Comparison of ENCODE assay signal across 18 cellular contexts in genomic region chr17:56185905-56186783, GRCh38. TPM values are rescaled to one million over a fixed set of nuclear protein-coding genes. Genes with fewer than 3 reads are reported as not detected.
DNase-seq lines count a peak whose midpoint lies in the region; ATAC-seq, FAIRE-seq and TF ChIP-seq lines count a peak whose summit lies in the region.
"Had no signal": no experiment of that assay in that cellular context is flagged by ENCODE, and none has a peak within 500 bp of the region (broad histone marks: within the 10 kb centered on the region; RNA-seq: fewer than 3 reads in every experiment).

No MANE protein-coding gene starts in this region.

- H3K79me2 ChIP-seq in hepatocyte: no peaks in the 10 kb centered on the region

- H3K9me3 ChIP-seq in hepatocyte (ENCODE audit: low read depth) (no peaks in the 10 kb centered on the region), heart right ventricle (no peaks in the 10 kb centered on the region)
- H3K9me3 ChIP-seq: lower lobe of right lung had no signal

- peak; percentile 11 for DNase-seq in ACHN
- DNase-seq in HTR-8/SVneo (ENCODE audit: insufficient read length, low spot score): peak; percentile 57
- peak; percentile 76 for DNase-seq in amniotic stem cell (lab: John Stamatoyannopoulos, UW)
- peak; percentile 27 for DNase-seq in hepatocyte (ENCODE audit: low spot score)
- no peak for DNase-seq in heart right ventricle
- no peak for DNase-seq in cortex of kidney (lab: John Stamatoyannopoulos, UW)
- DNase-seq in NOMO-1 treated with dmso at 0.1 percent for 144 hours (lab: John Stamatoyannopoulos, UW; ENCODE audit: unreplicated experiment): no peak
- no peak for DNase-seq in glutamatergic neuron
- DNase-seq: activated T-cell treated with anti-CD3 and anti-CD28 coated beads, Interleukin-2, amount 50 U/mL, for 1 hour; aorta; lower lobe of right lung; NCI-H1694; nucleus accumbens; SHP77 treated with DMSO at 0.1 percent for 48 hours had no signal

- H3K27ac ChIP-seq in hepatocyte: no peak overlapping the region
- no peak overlapping the region for H3K27ac ChIP-seq in heart right ventricle
- H3K27ac ChIP-seq: lower lobe of right lung had no signal

- ATAC-seq in heart right ventricle: no peak
- ATAC-seq: activated CD4-positive, CD25-positive, alpha-beta regulatory T cell treated with anti-CD3 and anti-CD28 coated beads, Interleukin-2, amount 50 U/mL, for 24 hours; lower lobe of right lung had no signal

- intact Hi-C loops in heart right ventricle (cut with DNase I): no loop called here

- TF ChIP-seq CTCF in hepatocyte (IDR thresholded peaks at IDR 0.05; ENCODE audit: poor library complexity) (no peak), heart right ventricle (IDR thresholded peaks at IDR 0.05) (no peak), glutamatergic neuron (IDR thresholded peaks at IDR 0.05; ENCODE audit: partially characterized antibody, unreplicated experiment) (no peak)

- in situ Hi-C loops in ACHN (cut with HindIII; ENCODE audit: low pct_ligation_motif_present, low pct_unique_long_range_greater_than_20kb, low sequenced_read_pairs): no loop called here

- WGBS in hepatocyte (ENCODE audit: low lambda C conversion rate, missing lambda C conversion rate): 70% methylated on average over 10 of the region's 10 CpGs
- WGBS in heart right ventricle, 2 donors: 64 to 78% methylated on average over 10 of the region's 10 CpGs

- H3K9me2 ChIP-seq in hepatocyte (replicated peaks; ENCODE audit: insufficient read depth): no peaks in the 10 kb centered on the region

- H3K27me3 Mint-ChIP-seq in glutamatergic neuron (ENCODE audit: unreplicated experiment): no peaks in the 10 kb centered on the region

- no peak overlapping the region for H3K4me2 ChIP-seq in hepatocyte

- no peak overlapping the region for H2AFZ ChIP-seq in hepatocyte

- FAIRE-seq in HTR-8/SVneo (lab: Jason Lieb, UNC): peak; percentile 93
- FAIRE-seq: GM12891, GM19239, H1 had no signal

- H3K4me1 ChIP-seq in hepatocyte (ENCODE audit: insufficient read depth) (no peaks in the 10 kb centered on the region), heart right ventricle (no peaks in the 10 kb centered on the region)
- H3K4me1 ChIP-seq: lower lobe of right lung had no signal

- no peaks in the 10 kb centered on the region for H3K36me3 Mint-ChIP-seq in glutamatergic neuron (ENCODE audit: unreplicated experiment)

- H3K27ac Mint-ChIP-seq in glutamatergic neuron (ENCODE audit: unreplicated experiment): no peak overlapping the region

- H3K4me3 Mint-ChIP-seq in glutamatergic neuron (ENCODE audit: unreplicated experiment): no peak overlapping the region

- no peaks in the 10 kb centered on the region for H3K4me1 Mint-ChIP-seq in glutamatergic neuron (ENCODE audit: low read depth, unreplicated experiment)

- H4K20me1 ChIP-seq in hepatocyte (ENCODE audit: insufficient read depth, poor library complexity, severe bottlenecking): no peaks in the 10 kb centered on the region

- H3K36me3 ChIP-seq in hepatocyte (replicated peaks; ENCODE audit: insufficient read depth, low read depth) (no peaks in the 10 kb centered on the region), heart right ventricle (no peaks in the 10 kb centered on the region)
- H3K36me3 ChIP-seq: lower lobe of right lung had no signal

- H3K4me3 ChIP-seq in hepatocyte (no peak overlapping the region), heart right ventricle (no peak overlapping the region)
- H3K4me3 ChIP-seq: lower lobe of right lung had no signal

- H3K9me3 Mint-ChIP-seq in glutamatergic neuron (ENCODE audit: unreplicated experiment): no peaks in the 10 kb centered on the region

- H3K27me3 ChIP-seq in hepatocyte (no peaks in the 10 kb centered on the region), heart right ventricle (no peaks in the 10 kb centered on the region)

RNA-seq across cellular contexts. Expression of gene ANKFN1, which starts 32.9 kb away (rescaled TPM):
- total RNA-seq in hepatocyte: 0.10 and 0.28 TPM in 2 replicates
- polyA plus RNA-seq in hepatocyte: 0.83 and 1.2 TPM in 2 replicates
- total RNA-seq in heart right ventricle: under 1 TPM in 1 of 10 donors, not detected in 9; 0.38 TPM
- under 1 TPM in 1 of 2 donors, not detected in 1; 0.01 TPM for polyA plus RNA-seq in heart right ventricle
- total RNA-seq in glutamatergic neuron (ENCODE audit: unreplicated experiment): 0.96 TPM
- total RNA-seq: H1 had no signal
- polyA plus RNA-seq: H1 had no signal

Comparison
In these comparisons a context has a peak if more than half of its experiments do, and no peak if none do; other contexts are left out.
1. DNase-seq: peak in ACHN (single experiment), HTR-8/SVneo (single experiment), amniotic stem cell (single experiment) and hepatocyte (single experiment); none in heart right ventricle (0 of 2), cortex of kidney (single experiment), NOMO-1 treated with dmso at 0.1 percent for 144 hours (single experiment) and glutamatergic neuron (single experiment).